9 cellular contexts compared by ENCODE assay signal in genomic region chr3:146468932-146469205, GRCh38. TPM values are rescaled to one million over a fixed set of nuclear protein-coding genes. Genes with fewer than 3 reads are reported as not detected.
A peak's percentile ranks its signal among the peaks of the same experiment; 100 is the strongest.
DNase-seq lines count a peak whose midpoint lies in the region; ATAC-seq and TF ChIP-seq lines count a peak whose summit lies in the region.
"Not testable (repeated sequence)": the region's sequence is repeated elsewhere in the genome, so short reads cannot be mapped to it uniquely, and the experiment has no call there.
"Had no signal": no experiment of that assay in that cellular context is flagged by ENCODE, and none has a peak within 500 bp of the region (broad histone marks: within the 10 kb centered on the region; RNA-seq: fewer than 3 reads in every experiment).

No MANE protein-coding gene starts in this region.

- H3K18ac ChIP-seq in IMR-90 (ENCODE audit: low read depth, low read length) = not testable (repeated sequence)

- not testable (repeated sequence) for H3K79me1 ChIP-seq in IMR-90 (ENCODE audit: low read depth in 1 of 2, low read length in 2 of 2)

- not testable (repeated sequence) for H3K9me1 ChIP-seq in IMR-90 (ENCODE audit: insufficient read depth, low read length)

- not testable (repeated sequence) for H3K36me3 Mint-ChIP-seq in activated naive CD8-positive, alpha-beta T cell treated with anti-CD3 and anti-CD28 coated beads for 36 hours; effector memory CD8-positive, alpha-beta T cell (ENCODE audit: insufficient read depth)

- not testable (repeated sequence) for H2BK15ac ChIP-seq in IMR-90 (ENCODE audit: low read depth, low read length)

- ATAC-seq in IMR-90 (ENCODE audit: low read depth) = peak; percentile 32
- not testable (repeated sequence) for ATAC-seq in effector memory CD8-positive, alpha-beta T cell (replicated peaks)

- not testable (repeated sequence) for H2BK5ac ChIP-seq in IMR-90 (ENCODE audit: low read depth, low read length, poor library complexity, severe bottlenecking)

- TF ChIP-seq RAD21 in IMR-90 (IDR thresholded peaks at IDR 0.05; ENCODE audit: low read length) = not testable (repeated sequence)

- peaks cover 21% of the 10 kb centered on the region for H3K4me1 Mint-ChIP-seq in activated naive CD8-positive, alpha-beta T cell treated with anti-CD3 and anti-CD28 coated beads for 36 hours
- H3K4me1 Mint-ChIP-seq in effector memory CD8-positive, alpha-beta T cell (ENCODE audit: low read depth in 2 of 2) = not testable (repeated sequence)

- DNase-seq in AG04450 (ENCODE audit: low read depth, low spot score); IMR-90; activated naive CD8-positive, alpha-beta T cell treated with anti-CD3 and anti-CD28 coated beads for 36 hours; effector memory CD8-positive, alpha-beta T cell; stomach: not testable (repeated sequence)

- not testable (repeated sequence) for H4K8ac ChIP-seq in IMR-90 (ENCODE audit: low read depth in 2 of 2, low read length in 2 of 2)

- H3K56ac ChIP-seq in IMR-90 (ENCODE audit: extremely low read depth, insufficient read depth, low read length) = not testable (repeated sequence)

- H3K27ac ChIP-seq in AG04450 (ENCODE audit: low read depth, low read length); IMR-90 (ENCODE audit: insufficient read depth, low read length); SU-DHL-6 (ENCODE audit: low read depth, low read length); neutrophil: not testable (repeated sequence)
- peak overlapping the region; percentile 86 to 94 (median 89) for H3K27ac ChIP-seq in stomach

- not testable (repeated sequence) for H4K5ac ChIP-seq in IMR-90 (ENCODE audit: low read depth, low read length)

- H3K9me2 ChIP-seq in SU-DHL-6 (replicated peaks; ENCODE audit: insufficient read depth, low read length) = not testable (repeated sequence)

- H3K23ac ChIP-seq in IMR-90 (ENCODE audit: low read depth, low read length) = not testable (repeated sequence)

- POLR2A ChIA-PET in AG04450 (lab: Yijun Ruan, JAX) = interaction anchor here (1.1 to 1.2 kb wide), 2 partner anchors 75 to 76 kb away, joined by 3 to 5 read pairs; partner anchors contain the start of gene PLSCR1
- POLR2A ChIA-PET in IMR-90 (lab: Charles Lee; ENCODE audit: unreplicated experiment) = not testable (repeated sequence)

- not testable (repeated sequence) for TF ChIP-seq CTCF in AG04450 (IDR thresholded peaks at IDR 0.05; ENCODE audit: low read depth, low read length); IMR-90 (conservative IDR thresholded peaks at IDR 0.05; ENCODE audit: low read depth, low read length); SU-DHL-6 (IDR thresholded peaks at IDR 0.05; ENCODE audit: insufficient read depth, low read length, poor library complexity, severe bottlenecking); neutrophil (IDR thresholded peaks at IDR 0.05); stomach (IDR thresholded peaks at IDR 0.05)

- H3K9me3 Mint-ChIP-seq in activated naive CD8-positive, alpha-beta T cell treated with anti-CD3 and anti-CD28 coated beads for 36 hours; effector memory CD8-positive, alpha-beta T cell: not testable (repeated sequence)

- TF ChIP-seq POLR2A in IMR-90 (IDR thresholded peaks at IDR 0.05; ENCODE audit: low read depth, low read length); stomach (IDR thresholded peaks at IDR 0.05): not testable (repeated sequence)

- peak overlapping the region; percentile 68 for H3K4me3 Mint-ChIP-seq in activated naive CD8-positive, alpha-beta T cell treated with anti-CD3 and anti-CD28 coated beads for 36 hours
- peak overlapping the region; percentile 78 to 82 for H3K4me3 Mint-ChIP-seq in effector memory CD8-positive, alpha-beta T cell

- H2BK20ac ChIP-seq in IMR-90 (ENCODE audit: low read depth, low read length) = not testable (repeated sequence)

- 0 out of 2 replicates have a peak overlapping the region, but pooled peaks have one; percentile 9 for H3K9ac ChIP-seq in IMR-90 (ENCODE audit: low read depth, low read length)
- H3K9ac ChIP-seq in SU-DHL-6 (ENCODE audit: low read length); iPS-15b (ENCODE audit: low read depth, low read length): not testable (repeated sequence)

- not testable (repeated sequence) for TF ChIP-seq EP300 in stomach (IDR thresholded peaks at IDR 0.05)

- not testable (repeated sequence) for H3K9me3 ChIP-seq in AG04450 (ENCODE audit: control insufficient read depth, insufficient read depth, low read length); IMR-90 (ENCODE audit: control insufficient read depth, insufficient read depth, low read length); SU-DHL-6 (ENCODE audit: insufficient read depth, low read length); iPS-15b (ENCODE audit: control insufficient read depth, insufficient read depth, low read length); neutrophil; stomach

- H3K27me3 ChIP-seq in AG04450 (ENCODE audit: control insufficient read depth, insufficient read depth, low read length); IMR-90 (ENCODE audit: control insufficient read depth, insufficient read depth, low read length); SU-DHL-6 (ENCODE audit: low read length); iPS-15b (ENCODE audit: control insufficient read depth, insufficient read depth, low read length); neutrophil; stomach: not testable (repeated sequence)

- 0 out of 2 replicates have a peak overlapping the region, but pooled peaks have one; percentile 20 for H3K4ac ChIP-seq in IMR-90 (ENCODE audit: low read depth, low read length)

- H3K14ac ChIP-seq in IMR-90 (replicated peaks; ENCODE audit: low read depth, low read length) = not testable (repeated sequence)

- peak overlapping the region; percentile 25 for H3K4me2 ChIP-seq in IMR-90 (ENCODE audit: low read depth, low read length)
- H3K4me2 ChIP-seq in SU-DHL-6 (ENCODE audit: low read depth, low read length, poor library complexity, severe bottlenecking) = peak overlapping the region; percentile 41

- H2AFZ ChIP-seq in IMR-90 (replicated peaks; ENCODE audit: low read length, poor library complexity) = peak overlapping the region; percentile 84
- peak overlapping the region; percentile 92 for H2AFZ ChIP-seq in SU-DHL-6 (ENCODE audit: low read depth, low read length, severe bottlenecking)

- in situ Hi-C loops in IMR-90 (cut with MboI; ENCODE audit: low sequenced_read_pairs) = not testable (repeated sequence)

- CTCF ChIA-PET in AG04450 (lab: Charles Lee) = not testable (repeated sequence)
- CTCF ChIA-PET in IMR-90 (lab: Yijun Ruan, JAX) = interaction anchor here (1.3 kb wide), 1 partner anchor 12 kb away, joined by 3 read pairs; no protein-coding TSS in a partner anchor

- WGBS in IMR-90 (ENCODE audit: extremely low coverage in 2 of 2, insufficient read length in 1 of 2), 2 experiments = no CpG with 5 or more reads among the region's 8 CpGs
- 55 to 86% (median 81%) methylated on average over 8 of the region's 8 CpGs for WGBS in stomach, 5 donors

- not testable (repeated sequence) for H3F3A ChIP-seq in SU-DHL-6 (ENCODE audit: insufficient read depth)

- H3K36me3 ChIP-seq in IMR-90 (ENCODE audit: control insufficient read depth, insufficient read depth, low read length); SU-DHL-6 (ENCODE audit: low read length); iPS-15b (ENCODE audit: control insufficient read depth, insufficient read depth, low read length); neutrophil; stomach: not testable (repeated sequence)

- not testable (repeated sequence) for H2AK5ac ChIP-seq in IMR-90 (ENCODE audit: low read depth, low read length)

- H4K20me1 ChIP-seq in IMR-90 (ENCODE audit: insufficient read depth, low read length); SU-DHL-6 (ENCODE audit: low read depth, low read length): not testable (repeated sequence)

- not testable (repeated sequence) for H3K4me1 ChIP-seq in IMR-90 (ENCODE audit: control insufficient read depth, insufficient read depth, low read length); iPS-15b (ENCODE audit: control insufficient read depth, insufficient read depth, low read length); neutrophil (ENCODE audit: control insufficient read depth in 1 of 2, insufficient read depth in 1 of 2, low read depth in 1 of 2, low read length in 1 of 2)
- H3K4me1 ChIP-seq in stomach = peaks cover 0 to 38% (median 15%) of the 10 kb centered on the region in 4 donors

- not testable (repeated sequence) for H3K79me2 ChIP-seq in SU-DHL-6 (ENCODE audit: insufficient read depth, low read length)

- not testable (repeated sequence) for H2AK9ac ChIP-seq in IMR-90 (replicated peaks; ENCODE audit: low read depth, low read length, poor library complexity)

- H3K4me3 ChIP-seq in AG04450 (ENCODE audit: low read depth, low read length) (peak overlapping the region; percentile 46), IMR-90 (ENCODE audit: insufficient read depth, low read depth, low read length) (peak overlapping the region; percentile 32), iPS-15b (ENCODE audit: low read depth, low read length) (peak overlapping the region; percentile 55), neutrophil (ENCODE audit: low read depth in 1 of 2, low read length in 1 of 2) (peak overlapping the region; percentile 83 to 85), stomach (peak overlapping the region; percentile 62 to 69 (median 66))
- not testable (repeated sequence) for H3K4me3 ChIP-seq in SU-DHL-6 (ENCODE audit: insufficient read depth, low read length, poor library complexity, severe bottlenecking)

- not testable (repeated sequence) for H2BK120ac ChIP-seq in IMR-90 (ENCODE audit: low read depth, low read length)

- dilution Hi-C loops in IMR-90 (cut with HindIII; ENCODE audit: low sequenced_read_pairs, unreplicated experiment) = not testable (repeated sequence)

- H3K27me3 Mint-ChIP-seq in activated naive CD8-positive, alpha-beta T cell treated with anti-CD3 and anti-CD28 coated beads for 36 hours; effector memory CD8-positive, alpha-beta T cell: not testable (repeated sequence)

- peak overlapping the region; percentile 79 for H3K27ac Mint-ChIP-seq in activated naive CD8-positive, alpha-beta T cell treated with anti-CD3 and anti-CD28 coated beads for 36 hours
- peak overlapping the region; percentile 69 to 77 for H3K27ac Mint-ChIP-seq in effector memory CD8-positive, alpha-beta T cell

- intact Hi-C loops in IMR-90 (cut with micrococcal nuclease) = loop anchor here (1.0 kb wide), 1 partner anchor 75 kb away; the partner anchor contains the start of gene PLSCR1
- intact Hi-C loops in stomach (cut with DNase I; ENCODE audit: low total_unique reads) = not testable (repeated sequence)

- H4K91ac ChIP-seq in IMR-90 (ENCODE audit: insufficient read depth, low read depth, low read length) = not testable (repeated sequence)

- not testable (repeated sequence) for BruUV-seq in IMR-90 (replicated peaks; lab: Mats Ljungman, UMichigan)

RNA-seq across cellular contexts. Expression of gene PLSCR2, which starts 0.5 kb away (rescaled TPM):
- not detected in 2 replicates for polyA plus RNA-seq in AG04450 (2011; rRNA removed)
- not detected in 2 replicates for polyA minus RNA-seq in AG04450 (2011; rRNA and poly(A)+ RNA removed)
- not detected in 2 replicates for total RNA-seq in IMR-90 (2012; rRNA removed)
- polyA plus RNA-seq in IMR-90 (2012; rRNA removed) = not detected in 2 replicates
- polyA plus RNA-seq in IMR-90 (2012; cell fraction: cytosol; rRNA removed) = not detected in 2 replicates
- not detected in 2 replicates for polyA plus RNA-seq in IMR-90 (2012; cell fraction: nucleus; rRNA removed; ENCODE audit: low replicate concordance)
- total RNA-seq in activated naive CD8-positive, alpha-beta T cell treated with anti-CD3 and anti-CD28 coated beads for 36 hours = not detected
- under 1 TPM in 1 of 5 donors, not detected in 4; 0.73 TPM for total RNA-seq in stomach
- polyA plus RNA-seq in stomach = under 1 TPM in 1 of 3 donors, not detected in 2; 0.20 TPM
- total RNA-seq: A673 had no signal
